9 cellular contexts compared by ENCODE assay signal in genomic region chrX:21305799-21306336, GRCh38.
DNase-seq lines count a peak whose midpoint lies in the region; ATAC-seq and TF ChIP-seq lines count a peak whose summit lies in the region.
"Had no signal": no experiment of that assay in that cellular context is flagged by ENCODE, and none has a peak within 500 bp of the region (broad histone marks: within the 10 kb centered on the region; RNA-seq: fewer than 3 reads in every experiment).

No MANE protein-coding gene starts in this region.

- H3K27ac ChIP-seq in heart right ventricle: no peak overlapping the region
- H3K27ac ChIP-seq: BLaER1 had no signal

- no peak overlapping the region for H3K4me3 Mint-ChIP-seq in naive thymus-derived CD8-positive, alpha-beta T cell

- H3K4me3 ChIP-seq in heart right ventricle: no peak overlapping the region
- H3K4me3 ChIP-seq: BLaER1, HAP-1 had no signal

- 68 to 80% methylated on average over 2 of the region's 2 CpGs for WGBS in heart right ventricle, 2 donors

- no peak for ATAC-seq in heart right ventricle
- no peak for ATAC-seq in HG02973 (IDR thresholded peaks at IDR 0.05; ENCODE audit: unreplicated experiment)
- no peak for ATAC-seq in naive thymus-derived CD8-positive, alpha-beta T cell

- H3K27me3 Mint-ChIP-seq in naive thymus-derived CD8-positive, alpha-beta T cell: no peaks in the 10 kb centered on the region

- H3K27me3 ChIP-seq in heart right ventricle: no peaks in the 10 kb centered on the region
- H3K27me3 ChIP-seq: BLaER1 had no signal

- intact Hi-C loops in heart right ventricle (cut with DNase I): no loop called here

- no peak for TF ChIP-seq CTCF in heart right ventricle (IDR thresholded peaks at IDR 0.05)

- H3K36me3 Mint-ChIP-seq in naive thymus-derived CD8-positive, alpha-beta T cell: no peaks in the 10 kb centered on the region

- DNase-seq in G401 (ENCODE audit: low spot score): peak; percentile 14
- peak; percentile 12 for DNase-seq in NCI-H226
- peak; percentile 44 for DNase-seq in amniotic epithelial cell (ENCODE audit: low read depth)
- DNase-seq in heart right ventricle: no peak
- no peak for DNase-seq in naive thymus-derived CD8-positive, alpha-beta T cell
- DNase-seq: DMS53 had no signal

- H3K4me1 ChIP-seq in heart right ventricle: no peaks in the 10 kb centered on the region
- H3K4me1 ChIP-seq: BLaER1, HAP-1 had no signal

- H3K36me3 ChIP-seq in heart right ventricle: no peaks in the 10 kb centered on the region
- H3K36me3 ChIP-seq: BLaER1, HAP-1 had no signal

- H3K9me3 ChIP-seq in heart right ventricle: no peaks in the 10 kb centered on the region
- H3K9me3 ChIP-seq: BLaER1, HAP-1 had no signal

- H3K27ac Mint-ChIP-seq in naive thymus-derived CD8-positive, alpha-beta T cell: no peak overlapping the region

- H3K9me3 Mint-ChIP-seq in naive thymus-derived CD8-positive, alpha-beta T cell: no peaks in the 10 kb centered on the region

- peaks cover 0 to 3% (median 2%) of the 10 kb centered on the region in 4 donors for H3K4me1 Mint-ChIP-seq in naive thymus-derived CD8-positive, alpha-beta T cell

- POLR2A ChIA-PET in naive thymus-derived CD8-positive, alpha-beta T cell (lab: Charles Lee): no interaction called here

- in situ Hi-C loops in G401 (cut with HindIII; ENCODE audit: low sequenced_read_pairs): no loop called here

Comparison
In these comparisons a context has a peak if more than half of its experiments do, and no peak if none do; other contexts are left out.
1. DNase-seq: peak in G401 (single experiment), NCI-H226 (single experiment) and amniotic epithelial cell (single experiment); none in heart right ventricle (0 of 2) and naive thymus-derived CD8-positive, alpha-beta T cell (0 of 10).